ENCODE assay signal across 2 cellular contexts in genomic region chr1:192165002-192165401, GRCh38.
TF ChIP-seq lines count a peak whose summit lies in the region.

No MANE protein-coding gene starts in this region.

TF ChIP-seq in HCT116, 20 proteins besides CTCF, POLR2A, EP300 and RAD21:
- peak; percentile 47; the same call in 1 of the 2 replicates for TF ChIP-seq CBX3 (IDR thresholded peaks at IDR 0.05; ENCODE audit: low read depth)

TF ChIP-seq in GM12878, 131 proteins besides CTCF, POLR2A, EP300 and RAD21:
- 0 out of 2 replicates have a peak, but pooled peaks have one; percentile 58 for TF ChIP-seq CBX5 (IDR thresholded peaks at IDR 0.05; ENCODE audit: low read depth)
TF ChIP-seq in GM12878: peak in this region for 1; not testable (repeated sequence) for 130.
